1 cellular context compared by ENCODE assay signal in genomic region chr11:119480375-119481020, GRCh38.
TF ChIP-seq lines count a peak whose summit lies in the region.

No MANE protein-coding gene starts in this region.

TF ChIP-seq in K562, 482 proteins besides CTCF, POLR2A, EP300 and RAD21 (continues in another document):
- TF ChIP-seq CBX5 (IDR thresholded peaks at IDR 0.05; ENCODE audit: borderline replicate concordance, low read depth) (no peak), FOXJ2 (tag; IDR thresholded peaks at IDR 0.05) (no peak), CSDE1 (IDR thresholded peaks at IDR 0.05) (no peak), NFRKB (IDR thresholded peaks at IDR 0.05; ENCODE audit: low read depth) (no peak), TRIM24 (IDR thresholded peaks at IDR 0.05) (no peak), PHF21A (IDR thresholded peaks at IDR 0.05; ENCODE audit: borderline replicate concordance, low read depth) (no peak), FIP1L1 (IDR thresholded peaks at IDR 0.05; ENCODE audit: low read depth, low read length, poor library complexity, severe bottlenecking) (no peak), MEIS2 (IDR thresholded peaks at IDR 0.05; ENCODE audit: partially characterized antibody) (peak; percentile 96), SMARCA4 (IDR thresholded peaks at IDR 0.05) (0 out of 2 replicates have a peak, but pooled peaks have one; percentile 11), SAFB2 (IDR thresholded peaks at IDR 0.05; ENCODE audit: borderline replicate concordance, low read depth, low read length, severe bottlenecking) (no peak), TRIM28 (IDR thresholded peaks at IDR 0.05) (no peak), ZNF436 (CRISPR knock-in tag; IDR thresholded peaks at IDR 0.05) (no peak), GATA2 (CRISPR knock-in tag; IDR thresholded peaks at IDR 0.05) (no peak), ZNF253 (CRISPR knock-in tag; conservative IDR thresholded peaks at IDR 0.05) (no peak), ZZZ3 (IDR thresholded peaks at IDR 0.05) (no peak), TBP (optimal IDR thresholded peaks at IDR 0.05; ENCODE audit: low read depth, low read length) (no peak), CTCFL (IDR thresholded peaks at IDR 0.05; ENCODE audit: borderline replicate concordance, insufficient read depth, low read depth, low read length, poor library complexity, severe bottlenecking) (no peak), BCL6 (CRISPR knock-in tag; IDR thresholded peaks at IDR 0.05) (no peak), CHD1 (IDR thresholded peaks at IDR 0.05; ENCODE audit: low read length) (no peak), ARID2 (IDR thresholded peaks at IDR 0.05) (no peak), MEF2D (tag; conservative IDR thresholded peaks at IDR 0.05; ENCODE audit: low read depth) (no peak), NFE2 (IDR thresholded peaks at IDR 0.05; ENCODE audit: low read depth) (peak; percentile 52; the same call in 1 of the 2 replicates), GABPB1 (CRISPR knock-in tag; IDR thresholded peaks at IDR 0.05) (no peak), ILF3 (IDR thresholded peaks at IDR 0.05; ENCODE audit: borderline replicate concordance) (no peak), PCBP1 (IDR thresholded peaks at IDR 0.05; ENCODE audit: low read depth, low read length, poor library complexity, severe bottlenecking) (no peak), ZNF324 (CRISPR knock-in tag; IDR thresholded peaks at IDR 0.05) (no peak), RBM14 (IDR thresholded peaks at IDR 0.05; ENCODE audit: borderline replicate concordance, insufficient read depth, low read depth, low read length) (no peak), TOE1 (IDR thresholded peaks at IDR 0.05; ENCODE audit: borderline replicate concordance) (no peak), TOE1 (CRISPR knock-in tag; IDR thresholded peaks at IDR 0.05; ENCODE audit: borderline replicate concordance, low read depth) (no peak), SPI1 (IDR thresholded peaks at IDR 0.05; ENCODE audit: borderline replicate concordance, low read depth, low read length) (no peak), JUN (IDR thresholded peaks at IDR 0.05; ENCODE audit: borderline replicate concordance, low read depth, low read length) (no peak), JUN (CRISPR knock-in tag; IDR thresholded peaks at IDR 0.05; ENCODE audit: borderline replicate concordance) (no peak), ZNF197 (CRISPR knock-in tag; IDR thresholded peaks at IDR 0.05; ENCODE audit: low read depth) (0 out of 2 replicates have a peak, but pooled peaks have one; percentile 49), RBM34 (IDR thresholded peaks at IDR 0.05; ENCODE audit: borderline replicate concordance, insufficient read depth, low read length) (no peak), KAT8 (IDR thresholded peaks at IDR 0.05; ENCODE audit: low read depth) (no peak), ZNF23 (CRISPR knock-in tag; IDR thresholded peaks at IDR 0.05) (no peak), YBX1 (IDR thresholded peaks at IDR 0.05) (no peak), LCOR (CRISPR knock-in tag; IDR thresholded peaks at IDR 0.05) (no peak), ZNF766 (CRISPR knock-in tag; conservative IDR thresholded peaks at IDR 0.05) (no peak), ZNF384 (IDR thresholded peaks at IDR 0.05; ENCODE audit: low read depth, low read length) (no peak), ID3 (CRISPR knock-in tag; IDR thresholded peaks at IDR 0.05) (no peak), ID3 (tag; IDR thresholded peaks at IDR 0.05) (peak; percentile 41; the same call in 1 of the 2 replicates), RUNX1 (IDR thresholded peaks at IDR 0.05; ENCODE audit: low read depth) (no peak), CREB5 (CRISPR knock-in tag; IDR thresholded peaks at IDR 0.05) (no peak), SMARCE1 (IDR thresholded peaks at IDR 0.05) (no peak), HDAC3 (IDR thresholded peaks at IDR 0.05; ENCODE audit: borderline replicate concordance, partially characterized antibody) (no peak), HDGF (IDR thresholded peaks at IDR 0.05) (no peak), CAMTA2 (CRISPR knock-in tag; conservative IDR thresholded peaks at IDR 0.05) (no peak), HDAC6 (IDR thresholded peaks at IDR 0.05; ENCODE audit: low read depth, low read length) (no peak), ETV1 (tag; conservative IDR thresholded peaks at IDR 0.05; ENCODE audit: low read depth) (peak; percentile 91), NFATC3 (IDR thresholded peaks at IDR 0.05) (no peak), HSF4 (CRISPR knock-in tag; IDR thresholded peaks at IDR 0.05; ENCODE audit: borderline replicate concordance) (no peak), NEUROD1 (IDR thresholded peaks at IDR 0.05; ENCODE audit: borderline replicate concordance, low read depth, low read length, partially characterized antibody) (no peak), PML (IDR thresholded peaks at IDR 0.05; ENCODE audit: low read length) (no peak), MECOM (CRISPR knock-in tag; IDR thresholded peaks at IDR 0.05) (peak; percentile 84), POLR2AphosphoS2 (IDR thresholded peaks at IDR 0.05; ENCODE audit: low read length) (no peak), NFYB (IDR thresholded peaks at IDR 0.05; ENCODE audit: extremely low read depth, insufficient read length) (no peak), NFIC (IDR thresholded peaks at IDR 0.05) (no peak), ZNF76 (CRISPR knock-in tag; IDR thresholded peaks at IDR 0.05; ENCODE audit: borderline replicate concordance) (no peak), RBM25 (IDR thresholded peaks at IDR 0.05; ENCODE audit: low read depth, low read length, severe bottlenecking) (no peak), PREB (CRISPR knock-in tag; IDR thresholded peaks at IDR 0.05) (0 out of 2 replicates have a peak, but pooled peaks have one; percentile 4), SIN3B (IDR thresholded peaks at IDR 0.05; ENCODE audit: low read depth) (no peak), ETV5 (CRISPR knock-in tag; IDR thresholded peaks at IDR 0.05; ENCODE audit: low read depth) (no peak), PTTG1 (tag; IDR thresholded peaks at IDR 0.05; ENCODE audit: low read depth) (no peak), NRF1 (conservative IDR thresholded peaks at IDR 0.05 in 1 of 2, IDR thresholded peaks at IDR 0.05 in 1 of 2) (no peak), PBX2 (CRISPR knock-in tag; IDR thresholded peaks at IDR 0.05; ENCODE audit: low read depth) (no peak), PBX2 (tag; conservative IDR thresholded peaks at IDR 0.05; ENCODE audit: low read depth) (peak; percentile 96), BRF2 (IDR thresholded peaks at IDR 0.05; ENCODE audit: borderline replicate concordance, insufficient read depth, insufficient read length) (no peak), BACH1 (tag; IDR thresholded peaks at IDR 0.05) (peak; percentile 37; the same call in 1 of the 2 replicates), POLR2AphosphoS5 (IDR thresholded peaks at IDR 0.05; ENCODE audit: control insufficient read depth, insufficient read depth, low read depth, low read length) (no peak), TEAD2 (tag; IDR thresholded peaks at IDR 0.05) (no peak)
- TF ChIP-seq, protein P1, sequence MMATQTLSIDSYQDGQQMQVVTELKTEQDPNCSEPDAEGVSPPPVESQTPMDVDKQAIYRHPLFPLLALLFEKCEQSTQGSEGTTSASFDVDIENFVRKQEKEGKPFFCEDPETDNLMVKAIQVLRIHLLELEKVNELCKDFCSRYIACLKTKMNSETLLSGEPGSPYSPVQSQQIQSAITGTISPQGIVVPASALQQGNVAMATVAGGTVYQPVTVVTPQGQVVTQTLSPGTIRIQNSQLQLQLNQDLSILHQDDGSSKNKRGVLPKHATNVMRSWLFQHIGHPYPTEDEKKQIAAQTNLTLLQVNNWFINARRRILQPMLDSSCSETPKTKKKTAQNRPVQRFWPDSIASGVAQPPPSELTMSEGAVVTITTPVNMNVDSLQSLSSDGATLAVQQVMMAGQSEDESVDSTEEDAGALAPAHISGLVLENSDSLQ (IDR thresholded peaks at IDR 0.05): peak; percentile 95
- TF ChIP-seq, protein P2, sequence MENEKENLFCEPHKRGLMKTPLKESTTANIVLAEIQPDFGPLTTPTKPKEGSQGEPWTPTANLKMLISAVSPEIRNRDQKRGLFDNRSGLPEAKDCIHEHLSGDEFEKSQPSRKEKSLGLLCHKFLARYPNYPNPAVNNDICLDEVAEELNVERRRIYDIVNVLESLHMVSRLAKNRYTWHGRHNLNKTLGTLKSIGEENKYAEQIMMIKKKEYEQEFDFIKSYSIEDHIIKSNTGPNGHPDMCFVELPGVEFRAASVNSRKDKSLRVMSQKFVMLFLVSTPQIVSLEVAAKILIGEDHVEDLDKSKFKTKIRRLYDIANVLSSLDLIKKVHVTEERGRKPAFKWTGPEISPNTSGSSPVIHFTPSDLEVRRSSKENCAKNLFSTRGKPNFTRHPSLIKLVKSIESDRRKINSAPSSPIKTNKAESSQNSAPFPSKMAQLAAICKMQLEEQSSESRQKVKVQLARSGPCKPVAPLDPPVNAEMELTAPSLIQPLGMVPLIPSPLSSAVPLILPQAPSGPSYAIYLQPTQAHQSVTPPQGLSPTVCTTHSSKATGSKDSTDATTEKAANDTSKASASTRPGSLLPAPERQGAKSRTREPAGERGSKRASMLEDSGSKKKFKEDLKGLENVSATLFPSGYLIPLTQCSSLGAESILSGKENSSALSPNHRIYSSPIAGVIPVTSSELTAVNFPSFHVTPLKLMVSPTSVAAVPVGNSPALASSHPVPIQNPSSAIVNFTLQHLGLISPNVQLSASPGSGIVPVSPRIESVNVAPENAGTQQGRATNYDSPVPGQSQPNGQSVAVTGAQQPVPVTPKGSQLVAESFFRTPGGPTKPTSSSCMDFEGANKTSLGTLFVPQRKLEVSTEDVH (IDR thresholded peaks at IDR 0.05; ENCODE audit: low read depth, partially characterized antibody): no peak
